In genomic region chr11:61203873-61204272, GRCh38 we compare ENCODE assay signal across 10 cellular contexts. TPM values are rescaled to one million over a fixed set of nuclear protein-coding genes. Genes with fewer than 3 reads are reported as not detected.
"Had no signal": no experiment of that assay in that cellular context is flagged by ENCODE, and none has a peak within 500 bp of the region (broad histone marks: within the 10 kb centered on the region; RNA-seq: fewer than 3 reads in every experiment).

No MANE protein-coding gene starts in this region.

RNA-seq across cellular contexts. Expression of gene PGA3, which starts 0.6 kb away (rescaled TPM):
- total RNA-seq: activated B cell treated with CpG ODN at 0.5 μM for 24 hours; activated CD8-positive, alpha-beta T cell treated with anti-CD3 and anti-CD28 coated beads for 36 hours; activated T-cell treated with anti-CD3 and anti-CD28 coated beads, Interleukin-2, amount 50 U/mL, for 4 hours; activated T-helper 17 cell treated with anti-CD3 and anti-CD28 coated beads, Interleukin-2, amount 50 U/mL, for 72 hours; bronchial epithelial cell; dermis blood vessel endothelial cell; foreskin keratinocyte; T-helper 17 cell had no signal
- polyA plus RNA-seq: foreskin keratinocyte had no signal

RNA-seq across cellular contexts. Expression of gene PGA4, which starts 18.3 kb away (rescaled TPM):
- total RNA-seq: activated B cell treated with CpG ODN at 0.5 μM for 24 hours; activated CD8-positive, alpha-beta T cell treated with anti-CD3 and anti-CD28 coated beads for 36 hours; activated T-cell treated with anti-CD3 and anti-CD28 coated beads, Interleukin-2, amount 50 U/mL, for 4 hours; activated T-helper 17 cell treated with anti-CD3 and anti-CD28 coated beads, Interleukin-2, amount 50 U/mL, for 72 hours; bronchial epithelial cell; cardiac septum; dermis blood vessel endothelial cell; foreskin keratinocyte; T-helper 17 cell had no signal
- polyA plus RNA-seq: foreskin keratinocyte had no signal

RNA-seq across cellular contexts. Expression of gene PGA5, which starts 37.1 kb away (rescaled TPM):
- total RNA-seq: activated B cell treated with CpG ODN at 0.5 μM for 24 hours; activated CD8-positive, alpha-beta T cell treated with anti-CD3 and anti-CD28 coated beads for 36 hours; activated T-cell treated with anti-CD3 and anti-CD28 coated beads, Interleukin-2, amount 50 U/mL, for 4 hours; activated T-helper 17 cell treated with anti-CD3 and anti-CD28 coated beads, Interleukin-2, amount 50 U/mL, for 72 hours; bronchial epithelial cell; cardiac septum; cerebellum; dermis blood vessel endothelial cell; foreskin keratinocyte; T-helper 17 cell had no signal
- polyA plus RNA-seq: foreskin keratinocyte had no signal
